In the genomic region with DNA sequence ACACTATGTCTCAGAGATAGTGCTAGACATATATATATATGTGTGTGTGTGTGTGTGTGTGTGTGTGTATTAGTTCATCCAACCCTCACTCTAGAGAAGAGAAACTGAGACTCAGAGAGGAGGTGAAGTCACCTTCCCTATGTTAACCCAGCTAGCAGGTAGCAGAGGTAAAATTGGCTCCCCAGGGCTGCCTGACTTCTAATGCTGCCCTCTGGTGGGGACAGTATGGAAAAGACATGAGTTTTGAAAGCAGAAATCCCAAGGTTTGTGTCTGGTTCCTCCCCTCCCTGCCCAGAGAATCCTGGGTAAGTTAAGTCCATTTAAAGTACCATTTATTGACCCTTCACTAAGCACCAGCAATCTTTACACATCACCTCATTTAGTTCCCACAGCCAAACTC, we compare ENCODE assay signal across 8 cellular contexts.
DNase-seq lines count a peak whose midpoint lies in the region; ATAC-seq and TF ChIP-seq lines count a peak whose summit lies in the region.

No MANE protein-coding gene starts in this region.

- POLR2A ChIA-PET in BJ (lab: Charles Lee) = no interaction called here
- POLR2A ChIA-PET in PC-9 (lab: Charles Lee; ENCODE audit: unreplicated experiment) = no interaction called here

- H3F3A ChIP-seq in PC-9 (ENCODE audit: insufficient read depth, low read depth) = no peaks in the 10 kb centered on the region

- H3K4me2 ChIP-seq in PC-9 = no peak overlapping the region
- no peak overlapping the region for H3K4me2 ChIP-seq in hepatocyte

- no peak for TF ChIP-seq POLR2A in gastrocnemius medialis (IDR thresholded peaks at IDR 0.05)

- H3K36me3 ChIP-seq in BJ (ENCODE audit: control insufficient read depth, insufficient read depth, low read length) (no peaks in the 10 kb centered on the region), PC-9 (ENCODE audit: low read depth) (no peaks in the 10 kb centered on the region), hepatocyte (replicated peaks; ENCODE audit: insufficient read depth, low read depth) (no peaks in the 10 kb centered on the region), gastrocnemius medialis (no peaks in the 10 kb centered on the region)

- no peaks in the 10 kb centered on the region for H3K27me3 ChIP-seq in BJ (ENCODE audit: control insufficient read depth, insufficient read depth, low read length)
- no peaks in the 10 kb centered on the region for H3K27me3 ChIP-seq in PC-9 (ENCODE audit: insufficient read depth, low read depth)
- H3K27me3 ChIP-seq in hepatocyte = no peaks in the 10 kb centered on the region
- H3K27me3 ChIP-seq in gastrocnemius medialis = no peaks in the 10 kb centered on the region

- no peaks in the 10 kb centered on the region for H4K20me1 ChIP-seq in PC-9 (ENCODE audit: insufficient read depth)
- no peaks in the 10 kb centered on the region for H4K20me1 ChIP-seq in hepatocyte (ENCODE audit: insufficient read depth, poor library complexity, severe bottlenecking)

- intact Hi-C loops in PC-9 (cut with micrococcal nuclease; ENCODE audit: unreplicated experiment) = no loop called here
- intact Hi-C loops in gastrocnemius medialis (cut with DNase I; ENCODE audit: low total_unique reads) = no loop called here
- intact Hi-C loops in activated T-helper 2 cell treated with anti-CD3 and anti-CD28 coated beads, Interferon-gamma antibody, Interleukin-2, Interleukin-4, amounts not matched to agents 10 μg/mL and 5 μg/mL and 100 μg/mL, durations not matched to agents 14 hours and 24 hours and 36 hours (cut with micrococcal nuclease) = no loop called here

- H3K9me3 Mint-ChIP-seq in activated T-helper 2 cell treated with anti-CD3 and anti-CD28 coated beads, Interferon-gamma antibody, Interleukin-2, Interleukin-4, amounts not matched to agents 10 μg/mL and 5 μg/mL and 100 μg/mL, durations not matched to agents 14 hours and 24 hours and 36 hours = no peaks in the 10 kb centered on the region

- H2AFZ ChIP-seq in PC-9 (no peak overlapping the region), hepatocyte (no peak overlapping the region)

- H3K79me2 ChIP-seq in PC-9 (ENCODE audit: low read depth) (no peaks in the 10 kb centered on the region), hepatocyte (no peaks in the 10 kb centered on the region)

- H3K4me3 ChIP-seq in BJ (ENCODE audit: low read depth, low read length) (no peak overlapping the region), PC-9 (no peak overlapping the region), hepatocyte (no peak overlapping the region), coronary artery (no peak overlapping the region), gastrocnemius medialis (no peak overlapping the region)

- H3K9me3 ChIP-seq in PC-9 (ENCODE audit: insufficient read depth, low read depth) (no peaks in the 10 kb centered on the region), hepatocyte (ENCODE audit: low read depth) (no peaks in the 10 kb centered on the region), gastrocnemius medialis (no peaks in the 10 kb centered on the region)

- BruUV-seq in PC-9 (replicated peaks; lab: Mats Ljungman, UMichigan) = no TSS peak

- DNase-seq in BJ (ENCODE audit: low read depth) (no peak), PC-9 (peak in 1 of 2 experiments; percentile 8), hepatocyte (ENCODE audit: low spot score) (peak; percentile 29), coronary artery (ENCODE audit: low spot score) (no peak), foreskin melanocyte (no peak), gastrocnemius medialis (no peak)
- DNase-seq in activated T-helper 2 cell treated with anti-CD3 and anti-CD28 coated beads, Interferon-gamma antibody, Interleukin-2, Interleukin-4, amounts not matched to agents 10 μg/mL and 5 μg/mL and 100 μg/mL, durations not matched to agents 14 hours and 24 hours and 36 hours (ENCODE audit: low spot score) = no peak

- TF ChIP-seq CTCF in BJ (IDR thresholded peaks at IDR 0.05; ENCODE audit: insufficient read depth, low read depth, low read length) (peak; percentile 36; the same call in 1 of the 2 replicates), GM12874 (IDR thresholded peaks at IDR 0.05; ENCODE audit: insufficient read depth, low read depth, low read length) (peak; percentile 43; the same call in 1 of the 2 replicates), PC-9 (conservative IDR thresholded peaks at IDR 0.05) (peak; percentile 65), hepatocyte (IDR thresholded peaks at IDR 0.05; ENCODE audit: poor library complexity) (peak; percentile 33), coronary artery (IDR thresholded peaks at IDR 0.05) (no peak), gastrocnemius medialis (IDR thresholded peaks at IDR 0.05 in 4 of 5, conservative IDR thresholded peaks at IDR 0.05 in 1 of 5) (no peak)

- no peak for ATAC-seq in gastrocnemius medialis

- H3K4me3 Mint-ChIP-seq in activated T-helper 2 cell treated with anti-CD3 and anti-CD28 coated beads, Interferon-gamma antibody, Interleukin-2, Interleukin-4, amounts not matched to agents 10 μg/mL and 5 μg/mL and 100 μg/mL, durations not matched to agents 14 hours and 24 hours and 36 hours (ENCODE audit: low read depth) = no peak overlapping the region

- no peak overlapping the region for H3K27ac Mint-ChIP-seq in activated T-helper 2 cell treated with anti-CD3 and anti-CD28 coated beads, Interferon-gamma antibody, Interleukin-2, Interleukin-4, amounts not matched to agents 10 μg/mL and 5 μg/mL and 100 μg/mL, durations not matched to agents 14 hours and 24 hours and 36 hours

- H3K4me1 Mint-ChIP-seq in activated T-helper 2 cell treated with anti-CD3 and anti-CD28 coated beads, Interferon-gamma antibody, Interleukin-2, Interleukin-4, amounts not matched to agents 10 μg/mL and 5 μg/mL and 100 μg/mL, durations not matched to agents 14 hours and 24 hours and 36 hours (ENCODE audit: low read depth) = no peaks in the 10 kb centered on the region

- H3K4me1 ChIP-seq in PC-9 (replicated peaks; ENCODE audit: insufficient read depth) = no peaks in the 10 kb centered on the region
- no peaks in the 10 kb centered on the region for H3K4me1 ChIP-seq in hepatocyte (ENCODE audit: insufficient read depth)
- H3K4me1 ChIP-seq in gastrocnemius medialis = no peaks in the 10 kb centered on the region

- in situ Hi-C loops in gastrocnemius medialis (cut with MboI; ENCODE audit: low sequenced_read_pairs in 4 of 4) = no loop called here

- no peaks in the 10 kb centered on the region for H3K36me3 Mint-ChIP-seq in activated T-helper 2 cell treated with anti-CD3 and anti-CD28 coated beads, Interferon-gamma antibody, Interleukin-2, Interleukin-4, amounts not matched to agents 10 μg/mL and 5 μg/mL and 100 μg/mL, durations not matched to agents 14 hours and 24 hours and 36 hours (ENCODE audit: low read depth)

- H3K9me2 ChIP-seq in PC-9 (ENCODE audit: insufficient read depth) (no peaks in the 10 kb centered on the region), hepatocyte (replicated peaks; ENCODE audit: insufficient read depth) (no peaks in the 10 kb centered on the region)

- H3K27me3 Mint-ChIP-seq in activated T-helper 2 cell treated with anti-CD3 and anti-CD28 coated beads, Interferon-gamma antibody, Interleukin-2, Interleukin-4, amounts not matched to agents 10 μg/mL and 5 μg/mL and 100 μg/mL, durations not matched to agents 14 hours and 24 hours and 36 hours (ENCODE audit: low read depth) = no peaks in the 10 kb centered on the region

- CTCF ChIA-PET in BJ (lab: Yijun Ruan, JAX) = interaction anchor here (1.0 kb wide), 1 partner anchor 116 kb away, joined by 4 read pairs; no protein-coding TSS in a partner anchor
- CTCF ChIA-PET in PC-9 (lab: Charles Lee) = no interaction called here

- no peak overlapping the region for H3K27ac ChIP-seq in PC-9
- H3K27ac ChIP-seq in hepatocyte = no peak overlapping the region
- H3K27ac ChIP-seq in coronary artery = no peak overlapping the region
- H3K27ac ChIP-seq in gastrocnemius medialis = no peak overlapping the region

Comparison
In these comparisons a context has a peak if more than half of its experiments do, and no peak if none do; other contexts are left out.
1. CTCF ChIP-seq: peak in BJ (single experiment), GM12874 (single experiment), PC-9 (single experiment) and hepatocyte (single experiment); none in coronary artery (single experiment) and gastrocnemius medialis (0 of 5).